17 cellular contexts compared by ENCODE assay signal in the genomic region with DNA sequence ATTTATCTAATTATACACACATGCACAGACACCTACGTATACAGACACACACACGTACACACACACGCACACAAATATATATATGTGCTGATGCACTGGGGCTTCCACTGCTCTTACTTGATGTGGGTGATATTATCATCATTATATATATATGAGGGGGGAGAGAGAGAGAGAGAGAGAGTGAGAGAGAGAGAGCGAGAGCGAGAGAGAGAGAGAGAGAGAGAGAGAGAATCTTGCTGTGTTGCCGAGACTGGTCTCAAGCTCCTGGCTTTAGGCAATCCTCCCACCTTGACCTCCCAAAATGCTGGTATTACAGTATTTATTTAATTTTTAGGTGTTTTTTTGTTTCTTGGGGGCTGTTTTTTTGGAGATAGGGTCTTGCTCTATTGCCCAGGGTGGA. TPM values are rescaled to one million over a fixed set of nuclear protein-coding genes. Genes with fewer than 3 reads are reported as not detected.
DNase-seq lines count a peak whose midpoint lies in the region; ATAC-seq and TF ChIP-seq lines count a peak whose summit lies in the region.
"Had no signal": no experiment of that assay in that cellular context is flagged by ENCODE, and none has a peak within 500 bp of the region (broad histone marks: within the 10 kb centered on the region; RNA-seq: fewer than 3 reads in every experiment).

No MANE protein-coding gene starts in this region.

- peaks cover 3 to 16% of the 10 kb centered on the region in 2 experiments; a peak in 2 of 3 replicates for H3K36me3 ChIP-seq in HEK293 (ENCODE audit: control insufficient read depth in 2 of 2, insufficient read depth in 1 of 2, low read length in 2 of 2)

- POLR2A ChIA-PET in CD4-positive, alpha-beta T cell (lab: Charles Lee), result interaction anchor here (0.6 kb wide), 1 partner anchor 110 kb away, joined by 3 read pairs; no protein-coding TSS in a partner anchor
- POLR2A ChIA-PET in HEK293 (lab: Yijun Ruan, JAX), result interaction anchor here (0.7 kb wide), 1 partner anchor 17 kb away, joined by 3 read pairs; no protein-coding TSS in a partner anchor
- POLR2A ChIA-PET in activated B cell treated with CpG ODN at 0.5 μM for 24 hours (lab: Charles Lee), result interaction anchor here (0.5 to 1.6 kb wide), 5 partner anchors 33 to 110 kb away, joined by 3 to 6 read pairs (median 3); no protein-coding TSS in a partner anchor

- peak overlapping the region; percentile 25 for H3K4me3 Mint-ChIP-seq in CD4-positive, alpha-beta T cell
- H3K4me3 Mint-ChIP-seq in activated B cell treated with CpG ODN at 0.5 μM for 24 hours (no peak overlapping the region), nephron (peak overlapping the region in 2 of 3 experiments; percentile 43 to 54), progenitor cell of endocrine pancreas (ENCODE audit: low read depth) (no peak overlapping the region)
- H3K4me3 Mint-ChIP-seq in effector memory CD8-positive, alpha-beta T cell, result peak overlapping the region in 1 of 2 donors; percentile 32

- no peaks in the 10 kb centered on the region for H3K4me1 ChIP-seq in HEK293 (ENCODE audit: control insufficient read depth, insufficient read depth, low read length)

- H3K4me1 Mint-ChIP-seq in CD4-positive, alpha-beta T cell (ENCODE audit: low read depth), result peaks cover 42% of the 10 kb centered on the region
- H3K4me1 Mint-ChIP-seq in activated B cell treated with CpG ODN at 0.5 μM for 24 hours (peaks cover 63% of the 10 kb centered on the region), nephron (peaks cover 10% of the 10 kb centered on the region), progenitor cell of endocrine pancreas (ENCODE audit: low read depth) (peaks cover 6% of the 10 kb centered on the region)
- peaks cover 26 to 32% of the 10 kb centered on the region in 2 donors for H3K4me1 Mint-ChIP-seq in effector memory CD8-positive, alpha-beta T cell (ENCODE audit: low read depth in 2 of 2)

- no peak overlapping the region for H3K4me3 ChIP-seq in HEK293 (ENCODE audit: low read depth, low read length)

- H3K36me3 Mint-ChIP-seq in CD4-positive, alpha-beta T cell (ENCODE audit: low read depth), result peaks cover 29% of the 10 kb centered on the region
- peaks cover 24% of the 10 kb centered on the region for H3K36me3 Mint-ChIP-seq in activated B cell treated with CpG ODN at 0.5 μM for 24 hours (ENCODE audit: low read depth)
- peaks cover 37% of the 10 kb centered on the region for H3K36me3 Mint-ChIP-seq in nephron (ENCODE audit: low read depth)
- H3K36me3 Mint-ChIP-seq in progenitor cell of endocrine pancreas (ENCODE audit: insufficient read depth), result peaks cover 22% of the 10 kb centered on the region
- H3K36me3 Mint-ChIP-seq in effector memory CD8-positive, alpha-beta T cell (ENCODE audit: insufficient read depth), result peaks cover 21% of the 10 kb centered on the region

- peak overlapping the region; percentile 66 for H3K27ac Mint-ChIP-seq in CD4-positive, alpha-beta T cell
- peak overlapping the region; percentile 76 for H3K27ac Mint-ChIP-seq in activated B cell treated with CpG ODN at 0.5 μM for 24 hours
- H3K27ac Mint-ChIP-seq in nephron, result no peak overlapping the region
- no peak overlapping the region for H3K27ac Mint-ChIP-seq in progenitor cell of endocrine pancreas
- peak overlapping the region in 1 of 2 donors; percentile 45 for H3K27ac Mint-ChIP-seq in effector memory CD8-positive, alpha-beta T cell

- H3K27me3 Mint-ChIP-seq in CD4-positive, alpha-beta T cell, result no peaks in the 10 kb centered on the region
- H3K27me3 Mint-ChIP-seq in activated B cell treated with CpG ODN at 0.5 μM for 24 hours, result no peaks in the 10 kb centered on the region
- no peaks in the 10 kb centered on the region for H3K27me3 Mint-ChIP-seq in nephron (ENCODE audit: low read depth)
- H3K27me3 Mint-ChIP-seq in progenitor cell of endocrine pancreas, result no peaks in the 10 kb centered on the region
- no peaks in the 10 kb centered on the region for H3K27me3 Mint-ChIP-seq in effector memory CD8-positive, alpha-beta T cell

- no peak for DNase-seq in CD4-positive, alpha-beta T cell
- DNase-seq in activated B cell treated with CpG ODN at 0.5 μM for 24 hours (no peak), progenitor cell of endocrine pancreas (ENCODE audit: low spot score, unreplicated experiment) (no peak), NK-92 (lab: John Stamatoyannopoulos, UW; ENCODE audit: unreplicated experiment) (no peak)
- DNase-seq in effector memory CD8-positive, alpha-beta T cell, result no peak
- DNase-seq: Kasumi-1; NCI-H1105; NCI-H1436 treated with DMSO at 0.1 percent for 48 hours; NCI-H187 treated with DMSO at 0.1 percent for 48 hours; NCI-H2171 treated with DMSO at 0.1 percent for 48 hours; NCI-H524; NCI-H748 treated with DMSO at 0.1 percent for 48 hours; NK-92 treated with Interleukin-12 subunit alpha and Interleukin-12 subunit beta, amount 100 ng/mL, for 24 hours; SHP77 had no signal

- ATAC-seq in CD4-positive, alpha-beta T cell (ENCODE audit: poor library complexity), result no peak
- ATAC-seq in activated B cell treated with CpG ODN at 0.5 μM for 24 hours (ENCODE audit: low read depth), result no peak
- ATAC-seq in effector memory CD8-positive, alpha-beta T cell (replicated peaks), result no peak
- ATAC-seq: Panc1 had no signal

- intact Hi-C loops in CD4-positive, alpha-beta T cell (cut with DNase I, micrococcal nuclease), result loop anchor here in 1 of 2 experiments (5.0 kb wide), 1 partner anchor 145 kb away; no protein-coding TSS in a partner anchor
- intact Hi-C loops in activated B cell treated with CpG ODN at 0.5 μM for 24 hours (cut with micrococcal nuclease), result loop anchor here (1.0 to 5.0 kb wide), 2 partner anchors 35 to 55 kb away; no protein-coding TSS in a partner anchor

- CTCF ChIA-PET in CD4-positive, alpha-beta T cell (lab: Charles Lee), result no interaction called here
- CTCF ChIA-PET in HEK293 (lab: Yijun Ruan, JAX), result interaction anchor here (0.6 to 0.7 kb wide), 2 partner anchors 50 to 109 kb away, joined by 3 read pairs; no protein-coding TSS in a partner anchor
- CTCF ChIA-PET in activated B cell treated with CpG ODN at 0.5 μM for 24 hours (lab: Charles Lee), result interaction anchor here (0.8 kb wide), 1 partner anchor 179 kb away, joined by 5 read pairs; no protein-coding TSS in a partner anchor

- H3K27ac ChIP-seq in CD4-positive, alpha-beta T cell (ENCODE audit: low read depth, low read length), result no peak overlapping the region
- no peak overlapping the region for H3K27ac ChIP-seq in HEK293 (ENCODE audit: extremely low read depth, low read depth, low read length)

- TF ChIP-seq CTCF in CD4-positive, alpha-beta T cell (IDR thresholded peaks at IDR 0.05), result no peak
- TF ChIP-seq CTCF in HEK293 (tag by site-specific recombination; IDR thresholded peaks at IDR 0.05) (no peak), activated B cell treated with CpG ODN at 0.5 μM for 24 hours (IDR thresholded peaks at IDR 0.05) (no peak), nephron (IDR thresholded peaks at IDR 0.05; ENCODE audit: unreplicated experiment in 3 of 3) (no peak), progenitor cell of endocrine pancreas (IDR thresholded peaks at IDR 0.05; ENCODE audit: unreplicated experiment) (no peak)

- H3K27me3 ChIP-seq in CD4-positive, alpha-beta T cell (ENCODE audit: control insufficient read depth, insufficient read depth, low read length), result no peaks in the 10 kb centered on the region

- H3K9me3 ChIP-seq in CD4-positive, alpha-beta T cell (ENCODE audit: control insufficient read depth, low read length), result peaks cover 6% of the 10 kb centered on the region
- no peaks in the 10 kb centered on the region for H3K9me3 ChIP-seq in HEK293 (ENCODE audit: control insufficient read depth, insufficient read depth, low read depth, low read length)

- peaks cover 6% of the 10 kb centered on the region for H3K9me3 Mint-ChIP-seq in CD4-positive, alpha-beta T cell
- H3K9me3 Mint-ChIP-seq in activated B cell treated with CpG ODN at 0.5 μM for 24 hours (peaks cover 7% of the 10 kb centered on the region), nephron (peaks cover 12% of the 10 kb centered on the region), progenitor cell of endocrine pancreas (ENCODE audit: low read depth) (peaks cover 12% of the 10 kb centered on the region)
- peaks cover 3 to 8% of the 10 kb centered on the region in 2 donors for H3K9me3 Mint-ChIP-seq in effector memory CD8-positive, alpha-beta T cell

TF ChIP-seq in HEK293, 187 proteins besides CTCF, POLR2A, EP300 and RAD21:
- no peak for TF ChIP-seq ZNF354C (tag by site-specific recombination; IDR thresholded peaks at IDR 0.05; ENCODE audit: borderline replicate concordance, low read depth)
- no peak for TF ChIP-seq ZNF394 (tag by site-specific recombination; IDR thresholded peaks at IDR 0.05; ENCODE audit: borderline replicate concordance)
- no peak for TF ChIP-seq SCRT1 (tag by site-specific recombination; IDR thresholded peaks at IDR 0.05; ENCODE audit: borderline replicate concordance)
- TF ChIP-seq ZNF596 (tag by site-specific recombination; IDR thresholded peaks at IDR 0.05), result peak; percentile 96

RNA-seq across cellular contexts. Expression of a gene that starts 3.6 kb away (rescaled TPM):
- total RNA-seq in CD4-positive, alpha-beta T cell, result 10 to 100 TPM; 18.9 to 20.1 TPM
- 19.7 and 21.1 TPM in 2 replicates for total RNA-seq in activated B cell treated with CpG ODN at 0.5 μM for 24 hours
- 18.6 and 19.4 TPM in 2 replicates for total RNA-seq in progenitor cell of endocrine pancreas

Comparison
In these comparisons a context has a peak if more than half of its experiments do, and no peak if none do; other contexts are left out.
1. H3K27ac Mint-ChIP-seq: peak in CD4-positive, alpha-beta T cell (single experiment) and activated B cell treated with CpG ODN at 0.5 μM for 24 hours (single experiment); none in nephron (0 of 3) and progenitor cell of endocrine pancreas (single experiment).
2. H3K4me3 Mint-ChIP-seq: peak in CD4-positive, alpha-beta T cell (single experiment) and nephron (2 of 3); none in activated B cell treated with CpG ODN at 0.5 μM for 24 hours (single experiment) and progenitor cell of endocrine pancreas (single experiment).